Comparison of ENCODE assay signal across 10 cellular contexts in the genomic region with DNA sequence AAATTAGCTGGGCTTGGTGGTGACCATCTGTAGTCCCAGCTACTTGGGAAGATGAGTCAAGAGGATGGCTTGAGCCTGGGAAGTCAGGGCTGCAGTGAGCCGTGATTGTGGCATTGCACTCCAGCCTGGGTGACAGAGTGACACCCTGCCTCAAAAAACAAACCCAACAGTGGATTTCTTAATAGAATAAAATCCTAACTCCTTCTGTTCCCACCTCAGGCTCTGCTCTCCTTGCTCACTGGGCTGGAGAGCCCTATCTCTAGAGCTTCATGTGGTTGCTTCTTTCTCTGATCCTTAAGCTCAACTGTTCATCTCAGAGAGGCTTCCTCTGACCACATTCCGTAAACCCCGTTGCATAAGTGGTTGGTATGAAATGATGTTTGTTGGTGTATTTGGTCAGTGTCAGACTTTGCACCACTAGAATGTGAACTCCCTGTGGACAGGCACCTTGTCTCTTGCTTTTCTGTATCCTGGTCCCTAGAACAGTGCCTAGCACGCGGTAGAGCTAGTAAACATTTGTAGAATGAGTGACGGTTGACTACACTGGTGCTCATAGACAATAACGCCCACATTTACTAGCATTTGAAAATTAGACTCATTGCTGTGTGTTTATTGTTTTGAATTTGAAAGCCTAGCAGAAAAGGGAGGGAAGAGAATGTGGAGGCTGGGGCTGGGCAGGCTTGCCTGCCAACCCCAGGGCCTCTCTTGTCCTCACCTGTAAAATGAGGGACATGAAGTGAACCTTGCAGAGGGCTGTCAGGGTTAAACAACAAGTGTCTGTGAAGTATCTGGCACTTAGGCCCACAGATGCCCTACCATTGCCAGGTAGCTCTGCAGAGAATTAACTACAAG. TPM values are rescaled to one million over a fixed set of nuclear protein-coding genes. Genes with fewer than 3 reads are reported as not detected.
DNase-seq lines count a peak whose midpoint lies in the region; ATAC-seq, FAIRE-seq and TF ChIP-seq lines count a peak whose summit lies in the region.
"Had no signal": no experiment of that assay in that cellular context is flagged by ENCODE, and none has a peak within 500 bp of the region (broad histone marks: within the 10 kb centered on the region; RNA-seq: fewer than 3 reads in every experiment).

No MANE protein-coding gene starts in this region.

- no peaks in the 10 kb centered on the region for H3K27me3 Mint-ChIP-seq in stimulated activated naive CD8-positive, alpha-beta T cell treated with anti-CD3 and anti-CD28 coated beads, Interleukin-15, Interleukin-2, amounts not matched to agents 100 ng/mL and 50 ng/mL, for 24 hours
- no peaks in the 10 kb centered on the region for H3K27me3 Mint-ChIP-seq in activated CD8-positive, alpha-beta T cell treated with anti-CD3 and anti-CD28 coated beads, Interleukin-2, amount 10 ng/mL, durations not matched to agents 7 days and 5 days (ENCODE audit: low read depth)

- H3K4me2 ChIP-seq in keratinocyte (ENCODE audit: control insufficient read depth, extremely low read depth, insufficient read depth, low read depth, low read length), result no peak overlapping the region

- peaks cover 83% of the 10 kb centered on the region for H3K79me2 ChIP-seq in keratinocyte (ENCODE audit: control insufficient read depth, insufficient read depth, low read length)

- H3K4me1 ChIP-seq in keratinocyte (ENCODE audit: control insufficient read depth, extremely low read depth, insufficient read depth, low read length) (peaks cover 31% of the 10 kb centered on the region), vagina (peaks cover 48% of the 10 kb centered on the region), Peyer's patch (peaks cover 0 to 34% (median 3%) of the 10 kb centered on the region in 4 donors)

- ATAC-seq in stimulated activated naive CD8-positive, alpha-beta T cell treated with anti-CD3 and anti-CD28 coated beads, Interleukin-15, Interleukin-2, amounts not matched to agents 100 U/mL and 50 U/mL, for 24 hours, result no peak
- no peak for ATAC-seq in activated CD8-positive, alpha-beta T cell treated with anti-CD3 and anti-CD28 coated beads, Interleukin-2, amount 10 ng/mL, durations not matched to agents 7 days and 5 days
- ATAC-seq in omental fat pad (ENCODE audit: low FRiP score) (no peak), HG02642 (IDR thresholded peaks at IDR 0.05; ENCODE audit: poor library complexity, unreplicated experiment) (no peak)

- H3K9me3 Mint-ChIP-seq in stimulated activated naive CD8-positive, alpha-beta T cell treated with anti-CD3 and anti-CD28 coated beads, Interleukin-15, Interleukin-2, amounts not matched to agents 100 ng/mL and 50 ng/mL, for 24 hours, result no peaks in the 10 kb centered on the region
- H3K9me3 Mint-ChIP-seq in activated CD8-positive, alpha-beta T cell treated with anti-CD3 and anti-CD28 coated beads, Interleukin-2, amount 10 ng/mL, durations not matched to agents 7 days and 5 days (ENCODE audit: insufficient read depth), result no peaks in the 10 kb centered on the region

- POLR2A ChIA-PET in activated CD8-positive, alpha-beta T cell treated with anti-CD3 and anti-CD28 coated beads, Interleukin-2, amount 10 ng/mL, durations not matched to agents 7 days and 5 days (lab: Charles Lee), result no interaction called here

- H3K27me3 ChIP-seq in keratinocyte (ENCODE audit: control insufficient read depth, extremely low read depth, insufficient read depth, low read length) (no peaks in the 10 kb centered on the region), vagina (no peaks in the 10 kb centered on the region), Peyer's patch (no peaks in the 10 kb centered on the region)

- peak overlapping the region; percentile 6 for H3K27ac ChIP-seq in keratinocyte (ENCODE audit: control insufficient read depth, insufficient read depth, low read length)
- peak overlapping the region; percentile 25 for H3K27ac ChIP-seq in vagina
- H3K27ac ChIP-seq in Peyer's patch, result no peak overlapping the region

- H3K9ac ChIP-seq in keratinocyte (ENCODE audit: control insufficient read depth, extremely low read depth, insufficient read depth, low read length), result no peak overlapping the region

- dilution Hi-C loops in keratinocyte (cut with MboI; ENCODE audit: extremely low pct_ligation_motif_present, low sequenced_read_pairs), result no loop called here

- CTCF ChIA-PET in activated CD8-positive, alpha-beta T cell treated with anti-CD3 and anti-CD28 coated beads, Interleukin-2, amount 10 ng/mL, durations not matched to agents 7 days and 5 days (lab: Charles Lee), result no interaction called here

- H3K9me3 ChIP-seq in keratinocyte (ENCODE audit: control insufficient read depth, low read depth, low read length) (no peaks in the 10 kb centered on the region), vagina (no peaks in the 10 kb centered on the region), Peyer's patch (no peaks in the 10 kb centered on the region)

- peaks cover 0 to 16% of the 10 kb centered on the region in 2 experiments for H3K36me3 ChIP-seq in keratinocyte (ENCODE audit: control insufficient read depth in 2 of 2, extremely low read depth in 1 of 2, insufficient read depth in 2 of 2, low read length in 2 of 2)
- peaks cover 0 to 27% of the 10 kb centered on the region in 2 donors for H3K36me3 ChIP-seq in vagina
- H3K36me3 ChIP-seq in Peyer's patch, result peaks cover 0 to 30% (median 0%) of the 10 kb centered on the region in 3 donors

- H3K4me3 ChIP-seq in keratinocyte (ENCODE audit: control insufficient read depth in 2 of 3, extremely low read depth in 1 of 3, insufficient read depth in 2 of 3, low read depth in 1 of 3, low read length in 3 of 3), result no peak overlapping the region
- H3K4me3 ChIP-seq in vagina, result no peak overlapping the region
- H3K4me3 ChIP-seq in Peyer's patch, result no peak overlapping the region

- peaks cover 3% of the 10 kb centered on the region for H3K9me1 ChIP-seq in keratinocyte (ENCODE audit: control insufficient read depth, extremely low read depth, insufficient read depth, low read length)

- intact Hi-C loops in vagina (cut with DNase I), result no loop called here

- H3K4me1 Mint-ChIP-seq in stimulated activated naive CD8-positive, alpha-beta T cell treated with anti-CD3 and anti-CD28 coated beads, Interleukin-15, Interleukin-2, amounts not matched to agents 100 ng/mL and 50 ng/mL, for 24 hours (ENCODE audit: low read depth), result peaks cover 63% of the 10 kb centered on the region
- peaks cover 39% of the 10 kb centered on the region for H3K4me1 Mint-ChIP-seq in activated CD8-positive, alpha-beta T cell treated with anti-CD3 and anti-CD28 coated beads, Interleukin-2, amount 10 ng/mL, durations not matched to agents 7 days and 5 days (ENCODE audit: low read depth)

- no peak for FAIRE-seq in keratinocyte (lab: Jason Lieb, UNC)

- TF ChIP-seq POLR2A in vagina (IDR thresholded peaks at IDR 0.05) (no peak), Peyer's patch (IDR thresholded peaks at IDR 0.05) (no peak)

- peaks cover 39% of the 10 kb centered on the region for H4K20me1 ChIP-seq in keratinocyte (ENCODE audit: control insufficient read depth, extremely low read depth, insufficient read depth, low read length)

- DNase-seq in stimulated activated naive CD8-positive, alpha-beta T cell treated with anti-CD3 and anti-CD28 coated beads, Interleukin-15, Interleukin-2, amounts not matched to agents 100 U/mL and 50 U/mL, for 24 hours, result no peak
- no peak for DNase-seq in activated CD8-positive, alpha-beta T cell treated with anti-CD3 and anti-CD28 coated beads, Interleukin-2, amount 10 ng/mL, durations not matched to agents 7 days and 5 days
- DNase-seq in keratinocyte (ENCODE audit: low read depth, low spot score), result no peak
- DNase-seq in vagina (ENCODE audit: extremely low spot score in 2 of 2), result no peak
- no peak for DNase-seq in Peyer's patch
- no peak for DNase-seq in omental fat pad (ENCODE audit: low spot score)
- DNase-seq: DMS153, NCI-H187 treated with DMSO at 0.1 percent for 48 hours had no signal

- H3K4me3 Mint-ChIP-seq in stimulated activated naive CD8-positive, alpha-beta T cell treated with anti-CD3 and anti-CD28 coated beads, Interleukin-15, Interleukin-2, amounts not matched to agents 100 ng/mL and 50 ng/mL, for 24 hours, result no peak overlapping the region
- H3K4me3 Mint-ChIP-seq in activated CD8-positive, alpha-beta T cell treated with anti-CD3 and anti-CD28 coated beads, Interleukin-2, amount 10 ng/mL, durations not matched to agents 7 days and 5 days, result no peak overlapping the region

- TF ChIP-seq CTCF in keratinocyte (optimal IDR thresholded peaks at IDR 0.05 in 1 of 3, IDR thresholded peaks at IDR 0.05 in 1 of 3, conservative IDR thresholded peaks at IDR 0.05 in 1 of 3; ENCODE audit: extremely low read depth in 1 of 3, insufficient read depth in 2 of 3, low read length in 3 of 3) (no peak), vagina (IDR thresholded peaks at IDR 0.05) (no peak), Peyer's patch (IDR thresholded peaks at IDR 0.05) (no peak), omental fat pad (IDR thresholded peaks at IDR 0.05) (no peak)

- peak overlapping the region; percentile 63 for H3K27ac Mint-ChIP-seq in stimulated activated naive CD8-positive, alpha-beta T cell treated with anti-CD3 and anti-CD28 coated beads, Interleukin-15, Interleukin-2, amounts not matched to agents 100 ng/mL and 50 ng/mL, for 24 hours
- H3K27ac Mint-ChIP-seq in activated CD8-positive, alpha-beta T cell treated with anti-CD3 and anti-CD28 coated beads, Interleukin-2, amount 10 ng/mL, durations not matched to agents 7 days and 5 days, result peak overlapping the region; percentile 55

- H2AFZ ChIP-seq in keratinocyte (ENCODE audit: control insufficient read depth, low read length), result no peak overlapping the region

- peaks cover 50% of the 10 kb centered on the region for H3K36me3 Mint-ChIP-seq in stimulated activated naive CD8-positive, alpha-beta T cell treated with anti-CD3 and anti-CD28 coated beads, Interleukin-15, Interleukin-2, amounts not matched to agents 100 ng/mL and 50 ng/mL, for 24 hours (ENCODE audit: low read depth)
- peaks cover 57% of the 10 kb centered on the region for H3K36me3 Mint-ChIP-seq in activated CD8-positive, alpha-beta T cell treated with anti-CD3 and anti-CD28 coated beads, Interleukin-2, amount 10 ng/mL, durations not matched to agents 7 days and 5 days (ENCODE audit: low read depth)

RNA-seq across cellular contexts. Expression of gene MAPRE1, which starts 4.2 kb away (rescaled TPM):
- 100 to 1,000 TPM; 137 to 142 TPM for total RNA-seq in activated CD8-positive, alpha-beta T cell treated with anti-CD3 and anti-CD28 coated beads, Interleukin-2, amount 10 ng/mL, durations not matched to agents 7 days and 5 days
- polyA plus RNA-seq in keratinocyte, result 72.7 to 115 TPM (median 111 TPM) in 3 replicates
- polyA plus RNA-seq in keratinocyte (2011; ENCODE audit: low read depth), result 95.0 TPM
- 85.0 and 123 TPM in 2 replicates for polyA plus RNA-seq in keratinocyte (2011; cell fraction: cytosol; rRNA removed)
- 64.6 and 81.8 TPM in 2 replicates for polyA plus RNA-seq in keratinocyte (2011; cell fraction: nucleus; rRNA removed)
- 90.6 and 108 TPM in 2 replicates for polyA plus RNA-seq in keratinocyte (2012; ENCODE audit: low replicate concordance)
- 30.3 to 95.2 TPM (median 62.5 TPM) in 3 replicates for polyA minus RNA-seq in keratinocyte
- 60.6 TPM for polyA minus RNA-seq in keratinocyte (2011; cell fraction: cytosol; rRNA and poly(A)+ RNA removed)
- 31.0 and 59.3 TPM in 2 replicates for polyA minus RNA-seq in keratinocyte (2011; cell fraction: nucleus; rRNA and poly(A)+ RNA removed)
- 57.9 TPM for total RNA-seq in vagina
- total RNA-seq in Peyer's patch, result 10 to 100 TPM; 39.2 to 84.2 (median 41.9) TPM
- total RNA-seq in omental fat pad, result 100 to 1,000 TPM in 1 of 4 donors, 10 to 100 TPM in 3; 77.1 to 113 (median 89.5) TPM

RNA-seq across cellular contexts. Expression of gene EFCAB8, which starts 34.8 kb away (rescaled TPM):
- total RNA-seq in activated CD8-positive, alpha-beta T cell treated with anti-CD3 and anti-CD28 coated beads, Interleukin-2, amount 10 ng/mL, durations not matched to agents 7 days and 5 days, result 1 to 10 TPM; 1.0 to 1.5 TPM
- polyA plus RNA-seq in keratinocyte, result 0.02 to 0.18 TPM (median 0.03 TPM) in 3 replicates
- polyA plus RNA-seq in keratinocyte (2011; ENCODE audit: low read depth), result 0.09 TPM
- not detected in 2 replicates for polyA plus RNA-seq in keratinocyte (2011; cell fraction: cytosol; rRNA removed)
- 0.56 and 0.75 TPM in 2 replicates for polyA plus RNA-seq in keratinocyte (2011; cell fraction: nucleus; rRNA removed)
- polyA plus RNA-seq in keratinocyte (2012; ENCODE audit: low replicate concordance), result 0.10 and 0.44 TPM in 2 replicates
- 0.13 to 0.58 TPM in 2 of 3 replicates, not detected in the other for polyA minus RNA-seq in keratinocyte
- not detected for polyA minus RNA-seq in keratinocyte (2011; cell fraction: cytosol; rRNA and poly(A)+ RNA removed)
- 0.42 and 3.3 TPM in 2 replicates for polyA minus RNA-seq in keratinocyte (2011; cell fraction: nucleus; rRNA and poly(A)+ RNA removed)
- not detected for total RNA-seq in vagina
- under 1 TPM in 1 of 4 donors, not detected in 3; 0.83 TPM for total RNA-seq in Peyer's patch
- total RNA-seq in omental fat pad, result under 1 TPM in 1 of 4 donors, not detected in 3; 0.24 TPM

Comparison
In these comparisons a context has a peak if more than half of its experiments do, and no peak if none do; other contexts are left out.
1. H3K27ac ChIP-seq: peak in keratinocyte (single experiment) and vagina (single experiment); none in Peyer's patch (0 of 4).